ENCODE assay signal across 9 cellular contexts in genomic region chr1:6497215-6497866, GRCh38. TPM values are rescaled to one million over a fixed set of nuclear protein-coding genes. Genes with fewer than 3 reads are reported as not detected.
DNase-seq lines count a peak whose midpoint lies in the region; ATAC-seq lines count a peak whose summit lies in the region.
"Had no signal": no experiment of that assay in that cellular context is flagged by ENCODE, and none has a peak within 500 bp of the region (broad histone marks: within the 10 kb centered on the region; RNA-seq: fewer than 3 reads in every experiment).

No MANE protein-coding gene starts in this region.

- H3K27ac ChIP-seq in SK-N-MC: no peak overlapping the region

- peaks cover 50% of the 10 kb centered on the region for H3K4me1 ChIP-seq in skeletal muscle satellite cell (ENCODE audit: control insufficient read depth, insufficient read depth, low read length)

- no peaks in the 10 kb centered on the region for H3K27me3 ChIP-seq in skeletal muscle satellite cell (ENCODE audit: control insufficient read depth, insufficient read depth, low read length)

- H3K4me2 ChIP-seq in skeletal muscle satellite cell (ENCODE audit: low read length): peak overlapping the region; percentile 96

- DNase-seq in NCI-H345 (lab: John Stamatoyannopoulos, UW) (peak; percentile 29), NCI-H345 treated with DMSO at 0.1 percent for 48 hours (lab: John Stamatoyannopoulos, UW; ENCODE audit: unreplicated experiment) (no peak), SK-N-MC (ENCODE audit: low read depth, low spot score) (no peak), astrocyte of the hippocampus (ENCODE audit: low read depth, low spot score) (peak; percentile 79), foreskin melanocyte (no peak)

- no peaks in the 10 kb centered on the region for H3K9me3 ChIP-seq in SK-N-MC (ENCODE audit: low read depth, low read length)
- H3K9me3 ChIP-seq in skeletal muscle satellite cell (replicated peaks; ENCODE audit: low read length): no peaks in the 10 kb centered on the region

- ATAC-seq in HG03280 (IDR thresholded peaks at IDR 0.05; ENCODE audit: unreplicated experiment): no peak

- H3K36me3 ChIP-seq in SK-N-MC (ENCODE audit: insufficient read depth, low read length) (no peaks in the 10 kb centered on the region), skeletal muscle satellite cell (ENCODE audit: insufficient read depth, low read length) (no peaks in the 10 kb centered on the region)

- H3K9ac ChIP-seq in SK-N-MC (ENCODE audit: insufficient read length) (peak overlapping the region; percentile 0), skeletal muscle satellite cell (ENCODE audit: low read depth, low read length) (peak overlapping the region; percentile 41)

- peak overlapping the region; percentile 81 for H3K4me3 ChIP-seq in SK-N-MC
- peak overlapping the region; percentile 53 for H3K4me3 ChIP-seq in iPS-11a (ENCODE audit: low read depth, low read length)
- peak overlapping the region; percentile 76 for H3K4me3 ChIP-seq in skeletal muscle satellite cell (ENCODE audit: low read length)

RNA-seq across cellular contexts. Expression of gene PLEKHG5, which starts 5.9 kb away (rescaled TPM):
- 6.3 and 12.7 TPM in 2 replicates for total RNA-seq in skeletal muscle satellite cell (2012; rRNA removed)

RNA-seq across cellular contexts. Expression of gene TNFRSF25, which starts 31.4 kb away (rescaled TPM):
- total RNA-seq in skeletal muscle satellite cell (2012; rRNA removed): 1.3 TPM in 2 replicates

RNA-seq across cellular contexts. Expression of gene NOL9, which starts 57.0 kb away (rescaled TPM):
- 25.3 and 27.6 TPM in 2 replicates for total RNA-seq in skeletal muscle satellite cell (2012; rRNA removed)

RNA-seq across cellular contexts. Expression of gene TAS1R1, which starts 57.8 kb away (rescaled TPM):
- 0.44 TPM in 1 of 2 replicates, not detected in the other for total RNA-seq in skeletal muscle satellite cell (2012; rRNA removed)
- total RNA-seq: dermis microvascular lymphatic vessel endothelial cell had no signal

Comparison
In these comparisons a context has a peak if more than half of its experiments do, and no peak if none do; other contexts are left out.
1. DNase-seq: peak in NCI-H345 (single experiment) and astrocyte of the hippocampus (single experiment); none in NCI-H345 treated with DMSO at 0.1 percent for 48 hours (single experiment), SK-N-MC (single experiment) and foreskin melanocyte (single experiment).
2. Peak in every context shown above with its lines, with median percentiles within 50 percentile points of each other: H3K4me3 ChIP-seq.